Comparison of ENCODE assay signal across 21 cellular contexts in the genomic region with DNA sequence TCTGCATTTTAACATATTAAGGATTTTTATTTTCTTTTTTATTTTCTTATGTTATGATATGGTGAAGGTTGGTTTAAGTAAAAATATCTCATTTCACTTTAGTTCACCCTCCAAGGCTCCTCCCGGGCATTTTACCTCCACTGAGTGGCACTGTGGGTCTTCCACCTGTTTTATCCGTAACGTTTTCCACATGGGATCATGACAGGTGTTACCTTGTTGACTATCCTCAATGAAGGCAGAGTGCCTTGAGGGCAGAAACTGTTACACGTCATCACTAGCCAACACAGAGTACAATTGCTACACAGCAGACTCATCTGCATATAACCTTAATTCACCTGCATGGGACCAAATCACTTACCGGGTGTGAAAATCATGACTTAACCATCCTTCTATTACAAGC.
DNase-seq lines count a peak whose midpoint lies in the region; ATAC-seq and FAIRE-seq lines count a peak whose summit lies in the region.
"Had no signal": no experiment of that assay in that cellular context is flagged by ENCODE, and none has a peak within 500 bp of the region (broad histone marks: within the 10 kb centered on the region; RNA-seq: fewer than 3 reads in every experiment).

No MANE protein-coding gene starts in this region.

- no peak for ATAC-seq in HG03469 (IDR thresholded peaks at IDR 0.05; ENCODE audit: unreplicated experiment)
- ATAC-seq: CD8-positive, alpha-beta T cell; gastroesophageal sphincter; left ventricle myocardium superior; Panc1 had no signal

- no peak overlapping the region for H3K27ac ChIP-seq in epithelial cell of prostate
- H3K27ac ChIP-seq: colonic mucosa, gastroesophageal sphincter, sigmoid colon, vagina had no signal

- DNase-seq in COLO668 (lab: John Stamatoyannopoulos, UW; ENCODE audit: unreplicated experiment), result peak; percentile 57
- DNase-seq in LHCN-M2 (ENCODE audit: low read depth), result peak; percentile 60
- peak; percentile 21 for DNase-seq in NCI-H748 treated with DMSO at 0.1 percent for 48 hours (lab: John Stamatoyannopoulos, UW)
- peak; percentile 10 for DNase-seq in epithelial cell of prostate (ENCODE audit: low read depth, low spot score)
- DNase-seq in stimulated activated CD4-positive, alpha-beta T cell treated with anti-CD3 and anti-CD28 coated beads, Interleukin-4, amount 100 ng/mL, for 1 hour, result no peak
- DNase-seq in GM19239 (ENCODE audit: insufficient read length, low spot score), result no peak
- DNase-seq in SK-N-DZ (ENCODE audit: low spot score), result no peak
- DNase-seq: activated CD4-positive, alpha-beta T cell treated with anti-CD3 and anti-CD28 coated beads, Interleukin-2, amount 10 ng/mL, durations not matched to agents 7 days and 5 days; CD8-positive, alpha-beta T cell; colonic mucosa; left ventricle myocardium superior; MV-4-11; NCI-H446 treated with DMSO at 0.1 percent for 48 hours; nucleus accumbens; sigmoid colon; stimulated activated CD4-positive, alpha-beta T cell treated with anti-CD3 and anti-CD28 coated beads, Interleukin-2, amount 100 ng/mL, for 24 hours had no signal

- FAIRE-seq in GM19239 (lab: Jason Lieb, UNC), result no peak
- FAIRE-seq: endothelial cell of umbilical vein had no signal

Comparison
In these comparisons a context has a peak if more than half of its experiments do, and no peak if none do; other contexts are left out.
1. DNase-seq: peak in COLO668 (single experiment), LHCN-M2 (single experiment), NCI-H748 treated with DMSO at 0.1 percent for 48 hours (single experiment) and epithelial cell of prostate (single experiment); none in stimulated activated CD4-positive, alpha-beta T cell treated with anti-CD3 and anti-CD28 coated beads, Interleukin-4, amount 100 ng/mL, for 1 hour (single experiment), GM19239 (single experiment) and SK-N-DZ (single experiment).